8 cellular contexts compared by ENCODE assay signal in genomic region chr19:611506-611869, GRCh38.
DNase-seq lines count a peak whose midpoint lies in the region; ATAC-seq and FAIRE-seq lines count a peak whose summit lies in the region.

No MANE protein-coding gene starts in this region.

- ATAC-seq in HG02588 (IDR thresholded peaks at IDR 0.05; ENCODE audit: unreplicated experiment), result no peak
- no peak for ATAC-seq in GM18519 (IDR thresholded peaks at IDR 0.05; ENCODE audit: low FRiP score, unreplicated experiment)
- no peak for ATAC-seq in GM19023 (IDR thresholded peaks at IDR 0.05; ENCODE audit: unreplicated experiment)
- ATAC-seq in HG02610 (IDR thresholded peaks at IDR 0.05; ENCODE audit: unreplicated experiment), result no peak

- FAIRE-seq in GM18507 (lab: Jason Lieb, UNC), result peak; percentile 60

- no peak for DNase-seq in GM18507 (ENCODE audit: extremely low spot score, insufficient read length, low read depth)
- peak; percentile 36 for DNase-seq in activated CD4-positive, CD25-positive, alpha-beta regulatory T cell treated with anti-CD3 and anti-CD28 coated beads, Interleukin-2, amount 50 U/mL, for 16 hours (ENCODE audit: low read depth, low spot score)
- DNase-seq in dedifferentiated amniotic fluid mesenchymal stem cell (ENCODE audit: extremely low spot score), result peak; percentile 51
- DNase-seq in stimulated activated CD4-positive, alpha-beta T cell treated with anti-CD3 and anti-CD28 coated beads, Interleukin-4, amount 100 ng/mL, for 1 hour, result peak; percentile 64
